1 cellular context compared by ENCODE assay signal in the genomic region with DNA sequence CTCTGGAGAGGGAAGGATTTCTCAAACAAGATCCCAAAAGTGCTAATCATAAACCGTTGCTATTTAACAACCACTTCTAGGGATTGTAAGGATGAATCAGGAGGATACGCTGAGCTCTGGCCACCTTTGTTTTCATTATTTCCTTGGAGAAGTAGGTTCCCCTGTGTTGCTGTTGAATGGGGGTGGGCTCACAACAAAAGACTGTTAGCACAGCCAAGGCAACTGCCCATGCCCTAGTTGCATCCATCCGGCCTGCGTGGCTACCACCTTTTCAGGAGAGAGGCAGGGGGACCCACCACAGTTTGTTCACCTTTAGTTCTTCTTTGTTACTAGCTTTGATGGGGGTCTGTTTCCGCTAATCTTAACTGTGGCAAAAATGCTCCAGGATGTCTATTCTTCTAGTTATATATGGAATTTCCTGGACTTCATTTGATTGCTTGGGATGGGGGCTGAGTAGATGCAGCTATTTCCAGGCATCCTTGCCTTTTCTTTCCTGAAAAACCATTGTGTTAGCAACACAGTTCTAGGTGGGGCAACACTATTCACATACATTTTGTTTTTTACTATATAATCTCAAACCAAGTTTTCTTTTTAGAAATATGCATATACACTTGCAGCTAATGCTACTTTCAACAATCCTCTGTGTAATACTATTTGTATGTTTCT.
TF ChIP-seq lines count a peak whose summit lies in the region.

No MANE protein-coding gene starts in this region.

TF ChIP-seq in GM23338, 12 proteins besides CTCF, POLR2A, EP300 and RAD21 (continued from another document):
- no peak for TF ChIP-seq EZH2 (IDR thresholded peaks at IDR 0.05; ENCODE audit: low read depth, unreplicated experiment)
- no peak for TF ChIP-seq EZH2phosphoT487 (IDR thresholded peaks at IDR 0.05; ENCODE audit: unreplicated experiment)
- no peak for TF ChIP-seq ETS1 (IDR thresholded peaks at IDR 0.05)
- TF ChIP-seq NANOG (IDR thresholded peaks at IDR 0.05; ENCODE audit: borderline replicate concordance), result no peak
